In the genomic region with DNA sequence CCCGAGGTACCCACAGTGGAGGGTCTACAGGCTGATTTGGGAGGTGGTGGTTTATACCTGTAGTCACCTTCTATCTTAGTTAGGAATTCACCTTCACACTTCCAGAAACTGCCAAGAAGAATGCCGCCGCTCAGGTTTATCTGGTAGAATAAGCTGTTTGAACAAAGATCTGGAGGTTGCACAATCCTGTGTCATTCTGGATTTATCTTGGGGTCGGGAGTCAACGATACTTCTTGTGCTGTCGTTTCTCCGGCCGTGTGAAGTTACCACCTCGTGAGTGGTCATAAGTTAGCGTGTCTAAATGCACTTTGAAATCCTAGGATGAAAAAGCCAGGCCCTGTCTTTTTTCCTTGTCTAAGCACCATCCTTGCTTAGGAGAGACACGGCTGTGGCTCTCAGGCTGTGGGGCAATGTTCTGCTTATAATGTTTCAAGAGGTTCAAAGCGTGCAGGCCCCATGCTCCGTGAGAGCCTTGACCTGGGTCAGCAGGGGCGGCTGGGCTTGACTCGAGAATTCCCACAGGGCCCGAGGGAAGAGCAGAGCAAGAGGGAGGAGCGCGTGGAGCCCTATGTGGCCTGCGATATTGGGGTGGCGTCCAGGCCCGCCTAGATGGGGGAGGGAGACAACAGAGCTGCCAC, we compare ENCODE assay signal across 17 cellular contexts. TPM values are rescaled to one million over a fixed set of nuclear protein-coding genes. Genes with fewer than 3 reads are reported as not detected.
DNase-seq lines count a peak whose midpoint lies in the region; ATAC-seq, FAIRE-seq and TF ChIP-seq lines count a peak whose summit lies in the region.
"Had no signal": no experiment of that assay in that cellular context is flagged by ENCODE, and none has a peak within 500 bp of the region (broad histone marks: within the 10 kb centered on the region; RNA-seq: fewer than 3 reads in every experiment).

No MANE protein-coding gene starts in this region.

- H3K9me3 ChIP-seq in K562 (replicated peaks; ENCODE audit: control insufficient read depth, insufficient read depth, low read depth, low read length) (no peaks in the 10 kb centered on the region), suprapubic skin (no peaks in the 10 kb centered on the region)

- POLR2A ChIA-PET in K562 (lab: Yijun Ruan, JAX): interaction anchor here (1.3 to 1.5 kb wide), 2 partner anchors 11 to 29 kb away, joined by 5 to 6 read pairs; no protein-coding TSS in a partner anchor

- TF ChIP-seq EP300 in K562 (IDR thresholded peaks at IDR 0.05; ENCODE audit: low read length) (no peak), suprapubic skin (IDR thresholded peaks at IDR 0.05) (no peak)

- H3K4me2 ChIP-seq in K562 (ENCODE audit: insufficient read depth, low read length): no peak overlapping the region; the same call in 1 of the 2 replicates

- in situ Hi-C loops in K562 (cut with MboI): no loop called here

- no TSS peak for BruUV-seq in K562 (replicated peaks; lab: Mats Ljungman, UMichigan)

- no peak overlapping the region for H2AFZ ChIP-seq in K562 (ENCODE audit: low read depth, low read length)

- H3K36me3 ChIP-seq in K562 (ENCODE audit: control insufficient read depth, insufficient read depth, low read length): no peaks in the 10 kb centered on the region
- H3K36me3 ChIP-seq in suprapubic skin: peaks cover 4% of the 10 kb centered on the region

- peak; percentile 50 for DNase-seq in SIG-M5 treated with dmso at 0.1 percent for 504 hours (lab: John Stamatoyannopoulos, UW; ENCODE audit: unreplicated experiment)
- no peak for DNase-seq in SIG-M5 (lab: John Stamatoyannopoulos, UW)
- DNase-seq in K562 (ENCODE audit: extremely low read depth in 1 of 4, low spot score in 3 of 4): no peak
- DNase-seq in left kidney (ENCODE audit: low read depth, low spot score): peak; percentile 80
- no peak for DNase-seq in suprapubic skin (ENCODE audit: low spot score in 2 of 2)
- DNase-seq in NCI-H345 (lab: John Stamatoyannopoulos, UW): no peak
- DNase-seq in effector CD4-positive, alpha-beta T cell: no peak
- DNase-seq: activated T-cell treated with anti-CD3 and anti-CD28 coated beads for 4 hours; CD8-positive, alpha-beta T cell; WERI-Rb-1 had no signal

- no peak overlapping the region for H3K4me3 ChIP-seq in K562
- H3K4me3 ChIP-seq in suprapubic skin: peak overlapping the region; percentile 7

- TF ChIP-seq CTCF in K562 (IDR thresholded peaks at IDR 0.05 in 2 of 3, conservative IDR thresholded peaks at IDR 0.05 in 1 of 3; ENCODE audit: insufficient read depth in 2 of 3, low read depth in 1 of 3, low read length in 3 of 3): no peak
- TF ChIP-seq CTCF in suprapubic skin (IDR thresholded peaks at IDR 0.05): no peak

- H3K4me1 ChIP-seq in K562 (replicated peaks in 1 of 2; ENCODE audit: control insufficient read depth in 2 of 2, insufficient read depth in 2 of 2, low read length in 2 of 2) (peaks cover 0 to 24% of the 10 kb centered on the region in 2 experiments; a peak in 3 of 5 replicates), suprapubic skin (peaks cover 69% of the 10 kb centered on the region)

- peak overlapping the region in 1 of 2 experiments; percentile 81; a peak in 2 of 4 replicates for H3K9ac ChIP-seq in K562 (ENCODE audit: insufficient read depth in 1 of 2, low read depth in 2 of 2, low read length in 2 of 2)

- no peaks in the 10 kb centered on the region for H3K27me3 ChIP-seq in K562 (ENCODE audit: control insufficient read depth in 2 of 2, insufficient read depth in 2 of 2, low read length in 2 of 2)
- H3K27me3 ChIP-seq in suprapubic skin: no peaks in the 10 kb centered on the region

- 50% methylated on average over 20 of the region's 21 CpGs for WGBS in K562 (ENCODE audit: insufficient coverage, low coverage, missing lambda C conversion rate)
- WGBS in suprapubic skin: 57% methylated on average over 19 of the region's 21 CpGs

- TF ChIP-seq RAD21 in K562 (CRISPR knock-in tag; conservative IDR thresholded peaks at IDR 0.05 in 1 of 2, IDR thresholded peaks at IDR 0.05 in 1 of 2): no peak

- no peak for ATAC-seq in K562
- no peak for ATAC-seq in HG03045 (IDR thresholded peaks at IDR 0.05; ENCODE audit: unreplicated experiment)
- ATAC-seq: CD8-positive, alpha-beta T cell had no signal

- H3K9me1 ChIP-seq in K562 (ENCODE audit: control insufficient read depth, insufficient read depth, low read length): peaks cover 5% of the 10 kb centered on the region

- H3K27ac ChIP-seq in K562 (ENCODE audit: extremely low read depth, low read depth, low read length) (no peak overlapping the region; the same call in 2 of the 3 replicates), suprapubic skin (peak overlapping the region; percentile 96)
- H3K27ac ChIP-seq: WERI-Rb-1 had no signal

- TF ChIP-seq POLR2A in K562 (conservative IDR thresholded peaks at IDR 0.05) (no peak), suprapubic skin (IDR thresholded peaks at IDR 0.05) (no peak)

- CTCF ChIA-PET in K562 (lab: Yijun Ruan, JAX; ENCODE audit: low intra/inter-chr PET ratio): interaction anchor here (1.2 kb wide), 1 partner anchor 28 kb away, joined by 3 read pairs; no protein-coding TSS in a partner anchor

- no peaks in the 10 kb centered on the region for H3K79me2 ChIP-seq in K562 (ENCODE audit: control insufficient read depth, insufficient read depth, low read length)

- FAIRE-seq in K562 (lab: Jason Lieb, UNC): no peak
- FAIRE-seq: colon, G401.6, GM19239 had no signal

- no peaks in the 10 kb centered on the region; the same call in 1 of the 2 replicates for H4K20me1 ChIP-seq in K562 (replicated peaks; ENCODE audit: control insufficient read depth, insufficient read depth, low read length)

- intact Hi-C loops in K562 (cut with micrococcal nuclease): no loop called here

TF ChIP-seq in K562, 482 proteins besides CTCF, POLR2A, EP300 and RAD21:
- TF ChIP-seq CEBPB (tag; IDR thresholded peaks at IDR 0.05) (peak; percentile 93), CEBPG (CRISPR knock-in tag; IDR thresholded peaks at IDR 0.05) (peak; percentile 64; the same call in 1 of the 2 replicates), CEBPG (tag; conservative IDR thresholded peaks at IDR 0.05 in 1 of 2, IDR thresholded peaks at IDR 0.05 in 1 of 2) (peak; percentile 38 to 47; a peak in 2 of 4 replicates), MEIS2 (IDR thresholded peaks at IDR 0.05; ENCODE audit: partially characterized antibody) (peak; percentile 26)
- TF ChIP-seq, protein P1, sequence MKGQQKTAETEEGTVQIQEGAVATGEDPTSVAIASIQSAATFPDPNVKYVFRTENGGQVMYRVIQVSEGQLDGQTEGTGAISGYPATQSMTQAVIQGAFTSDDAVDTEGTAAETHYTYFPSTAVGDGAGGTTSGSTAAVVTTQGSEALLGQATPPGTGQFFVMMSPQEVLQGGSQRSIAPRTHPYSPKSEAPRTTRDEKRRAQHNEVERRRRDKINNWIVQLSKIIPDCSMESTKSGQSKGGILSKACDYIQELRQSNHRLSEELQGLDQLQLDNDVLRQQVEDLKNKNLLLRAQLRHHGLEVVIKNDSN (CRISPR knock-in tag; IDR thresholded peaks at IDR 0.05): no peak
TF ChIP-seq in K562: peak in this region for 3.

RNA-seq across cellular contexts. Expression of a gene that starts 35.5 kb away (rescaled TPM):
- total RNA-seq in K562 (2011; cell fraction: chromatin; rRNA removed; ENCODE audit: low replicate concordance): not detected in 2 replicates
- total RNA-seq in K562 (2011; cell fraction: nucleolus; rRNA removed): not detected in 2 replicates
- total RNA-seq in K562 (2011; cell fraction: nucleoplasm; rRNA removed): not detected in 2 replicates
- total RNA-seq in K562 (2014; rRNA removed) (not detected in 2 replicates), K562 (2014; rRNA removed; fragmentation: Illumina TruSeq; extraction: Trizol) (not detected in 2 replicates), K562 (2015; rRNA removed; fragmentation: Illumina TruSeq; extraction: Trizol) (not detected in 2 replicates), K562 (2021) (not detected in 2 replicates), suprapubic skin (not detected)
- polyA plus RNA-seq in K562 (2011; rRNA removed) (not detected in 2 replicates), K562 (2014; fragmentation: Illumina TruSeq; extraction: Trizol) (not detected in 2 replicates), K562 (2014; fragmentation: Nextera tagmentation; extraction: Ambion mirVana) (not detected), K562 (2014; rRNA removed) (not detected in 2 replicates)
- not detected in 2 replicates for polyA plus RNA-seq in K562 (2011; cell fraction: cytosol; rRNA removed)
- not detected in 2 replicates for polyA plus RNA-seq in K562 (2011; cell fraction: nucleus; rRNA removed)
- polyA plus RNA-seq in K562 (2012): not detected in 2 replicates
- not detected in 2 replicates for polyA minus RNA-seq in K562 (2011; rRNA and poly(A)+ RNA removed)
- polyA minus RNA-seq in K562 (2011; cell fraction: cytosol; rRNA and poly(A)+ RNA removed): not detected in 2 replicates
- polyA minus RNA-seq in K562 (2011; cell fraction: nucleus; rRNA and poly(A)+ RNA removed): not detected in 2 replicates
- total RNA-seq: A172; CD8-positive, alpha-beta T cell; kidney epithelial cell had no signal
- polyA plus RNA-seq: neural cell had no signal

RNA-seq across cellular contexts. Expression of a gene that starts 37.3 kb away (rescaled TPM):
- 5.2 and 11.8 TPM in 2 replicates for total RNA-seq in K562 (2011; cell fraction: chromatin; rRNA removed; ENCODE audit: low replicate concordance)
- 6.2 and 7.2 TPM in 2 replicates for total RNA-seq in K562 (2011; cell fraction: nucleolus; rRNA removed)
- 5.4 and 5.7 TPM in 2 replicates for total RNA-seq in K562 (2011; cell fraction: nucleoplasm; rRNA removed)
- total RNA-seq in K562 (2014; rRNA removed): 8.2 and 8.9 TPM in 2 replicates
- total RNA-seq in K562 (2014; rRNA removed; fragmentation: Illumina TruSeq; extraction: Trizol): 0.84 and 1.1 TPM in 2 replicates
- 4.0 and 4.2 TPM in 2 replicates for total RNA-seq in K562 (2015; rRNA removed; fragmentation: Illumina TruSeq; extraction: Trizol)
- 17.3 and 19.8 TPM in 2 replicates for total RNA-seq in K562 (2021)
- polyA plus RNA-seq in K562 (2011; rRNA removed): 3.6 and 6.8 TPM in 2 replicates
- polyA plus RNA-seq in K562 (2011; cell fraction: cytosol; rRNA removed): 10.4 and 21.4 TPM in 2 replicates
- polyA plus RNA-seq in K562 (2011; cell fraction: nucleus; rRNA removed): 5.1 and 6.2 TPM in 2 replicates
- 10.2 and 24.4 TPM in 2 replicates for polyA plus RNA-seq in K562 (2012)
- polyA plus RNA-seq in K562 (2014; fragmentation: Illumina TruSeq; extraction: Trizol): 2.1 and 5.7 TPM in 2 replicates
- polyA plus RNA-seq in K562 (2014; fragmentation: Nextera tagmentation; extraction: Ambion mirVana): under 1 TPM; 0.18 to 0.24 TPM
- 10.3 and 10.6 TPM in 2 replicates for polyA plus RNA-seq in K562 (2014; rRNA removed)
- polyA minus RNA-seq in K562 (2011; rRNA and poly(A)+ RNA removed): 1.3 and 1.8 TPM in 2 replicates
- 6.8 and 9.4 TPM in 2 replicates for polyA minus RNA-seq in K562 (2011; cell fraction: cytosol; rRNA and poly(A)+ RNA removed)
- polyA minus RNA-seq in K562 (2011; cell fraction: nucleus; rRNA and poly(A)+ RNA removed): 1.6 and 2.2 TPM in 2 replicates
- 10 to 100 TPM in 3 of 4 donors, 1 to 10 TPM in 1; 9.9 to 55.8 (median 24.5) TPM for total RNA-seq in suprapubic skin

Comparison
In these comparisons a context has a peak if more than half of its experiments do, and no peak if none do; other contexts are left out.
1. DNase-seq: peak in SIG-M5 treated with dmso at 0.1 percent for 504 hours (single experiment) and left kidney (single experiment); none in SIG-M5 (single experiment), K562 (0 of 4), suprapubic skin (0 of 2), NCI-H345 (single experiment) and effector CD4-positive, alpha-beta T cell (single experiment).